In the genomic region with DNA sequence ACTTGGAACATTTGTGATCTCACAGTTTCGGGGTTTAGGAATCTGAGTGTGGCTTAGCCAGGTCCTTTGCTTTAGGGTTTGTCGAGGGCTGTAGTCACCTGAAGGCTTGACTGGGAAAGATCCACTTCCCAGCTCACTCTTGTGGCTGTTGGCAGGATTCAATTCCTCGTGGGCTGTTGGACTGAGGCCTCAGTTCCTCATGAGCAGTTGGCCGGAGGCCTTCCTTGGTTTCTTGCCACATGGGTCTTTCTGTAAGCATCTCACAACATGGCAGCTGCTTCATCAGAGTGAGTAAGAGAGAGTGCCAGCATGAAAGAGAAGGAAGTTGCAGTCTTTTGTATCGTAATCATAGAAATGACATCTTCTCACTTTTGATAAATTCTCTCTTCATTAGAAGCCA, we compare ENCODE assay signal across 20 cellular contexts. TPM values are rescaled to one million over a fixed set of nuclear protein-coding genes. Genes with fewer than 3 reads are reported as not detected.
A peak's percentile ranks its signal among the peaks of the same experiment; 100 is the strongest.
DNase-seq lines count a peak whose midpoint lies in the region; ATAC-seq and TF ChIP-seq lines count a peak whose summit lies in the region.
"Had no signal": no experiment of that assay in that cellular context is flagged by ENCODE, and none has a peak within 500 bp of the region (broad histone marks: within the 10 kb centered on the region; RNA-seq: fewer than 3 reads in every experiment).

No MANE protein-coding gene starts in this region.

- H2AFZ ChIP-seq in osteoblast (ENCODE audit: low read length) = no peak overlapping the region

- no peaks in the 10 kb centered on the region for H3K4me1 ChIP-seq in osteoblast (ENCODE audit: insufficient read depth, low read length)
- H3K4me1 ChIP-seq in upper lobe of right lung = no peaks in the 10 kb centered on the region
- H3K4me1 ChIP-seq: foreskin keratinocyte, thyroid gland had no signal

- no peak overlapping the region for H3K4me2 ChIP-seq in osteoblast (ENCODE audit: insufficient read depth, low read length)
- H3K4me2 ChIP-seq: BLaER1 treated with 17β-estradiol and CSF1 and Interleukin-3, amounts not matched to agents 10 nM and 100 nM had no signal

- TF ChIP-seq CTCF in osteoblast (IDR thresholded peaks at IDR 0.05; ENCODE audit: extremely low read depth, low read depth, low read length) = no peak
- no peak for TF ChIP-seq CTCF in upper lobe of right lung (IDR thresholded peaks at IDR 0.05)

- ATAC-seq in upper lobe of right lung (no peak), esophagus mucosa (no peak), HG03457 (IDR thresholded peaks at IDR 0.05; ENCODE audit: unreplicated experiment) (no peak)
- ATAC-seq: activated CD8-positive, alpha-beta T cell treated with anti-CD3 and anti-CD28 coated beads, Interleukin-2, amount 10 ng/mL, durations not matched to agents 7 days and 5 days; activated T-helper 17 cell treated with anti-CD3 and anti-CD28 coated beads, Interleukin-2, amount 50 U/mL, for 72 hours; foreskin keratinocyte had no signal

- H4K20me1 ChIP-seq in osteoblast (ENCODE audit: insufficient read depth, low read length) = no peaks in the 10 kb centered on the region

- peak overlapping the region; percentile 36 for H3K27ac ChIP-seq in osteoblast (ENCODE audit: low read depth, low read length)
- no peak overlapping the region for H3K27ac ChIP-seq in upper lobe of right lung
- H3K27ac ChIP-seq: BLaER1 treated with 17β-estradiol and CSF1 and Interleukin-3, amounts not matched to agents 10 nM and 100 nM; foreskin keratinocyte; thyroid gland had no signal

- H3K36me3 ChIP-seq in osteoblast (ENCODE audit: insufficient read depth, low read length) = peaks cover 8% of the 10 kb centered on the region
- H3K36me3 ChIP-seq in upper lobe of right lung = peaks cover 7% of the 10 kb centered on the region
- H3K36me3 ChIP-seq: thyroid gland had no signal

- no peaks in the 10 kb centered on the region for H3K27me3 ChIP-seq in osteoblast (ENCODE audit: insufficient read depth, low read length)
- no peaks in the 10 kb centered on the region for H3K27me3 ChIP-seq in upper lobe of right lung
- H3K27me3 ChIP-seq: BLaER1 treated with 17β-estradiol and CSF1 and Interleukin-3, amounts not matched to agents 10 nM and 100 nM; foreskin keratinocyte; thyroid gland had no signal

- no peak overlapping the region for H3K4me3 ChIP-seq in osteoblast (ENCODE audit: insufficient read depth, low read length)
- H3K4me3 ChIP-seq in upper lobe of right lung = no peak overlapping the region
- H3K4me3 ChIP-seq: BLaER1 treated with 17β-estradiol and CSF1 and Interleukin-3, amounts not matched to agents 10 nM and 100 nM; thyroid gland had no signal

- intact Hi-C loops in upper lobe of right lung (cut with DNase I) = no loop called here

- H3K79me2 ChIP-seq in osteoblast (ENCODE audit: insufficient read depth, low read length) = peaks cover 25% of the 10 kb centered on the region

- H3K9me3 ChIP-seq in osteoblast (ENCODE audit: low read depth, low read length) = no peaks in the 10 kb centered on the region
- H3K9me3 ChIP-seq in upper lobe of right lung = no peaks in the 10 kb centered on the region
- H3K9me3 ChIP-seq: BLaER1 treated with 17β-estradiol and CSF1 and Interleukin-3, amounts not matched to agents 10 nM and 100 nM; thyroid gland had no signal

- peak; percentile 12 for DNase-seq in CD1c-positive myeloid dendritic cell (ENCODE audit: extremely low spot score)
- DNase-seq in LHCN-M2 (ENCODE audit: low read depth) = peak; percentile 3
- peak; percentile 76 for DNase-seq in fibroblast of gingiva (ENCODE audit: low read depth)
- DNase-seq in osteoblast (ENCODE audit: insufficient read length, low spot score, missing footprints) = peak; percentile 41
- DNase-seq in upper lobe of right lung = no peak
- DNase-seq in inferior parietal cortex (ENCODE audit: extremely low spot score) = no peak
- DNase-seq: activated B cell treated with CpG ODN at 0.5 μM for 24 hours; activated CD8-positive, alpha-beta T cell treated with anti-CD3 and anti-CD28 coated beads, Interleukin-2, amount 10 ng/mL, durations not matched to agents 7 days and 5 days; DMS53; effector memory CD4-positive, alpha-beta T cell; foreskin keratinocyte; NCI-H146; occipital lobe; stimulated activated CD4-positive, alpha-beta T cell treated with anti-CD3 and anti-CD28 coated beads, Interleukin-4, amount 100 ng/mL, for 24 hours; stimulated activated CD8-positive, alpha-beta memory T cell treated with anti-CD3 and anti-CD28 coated beads, Interleukin-4, amount 100 ng/mL, for 48 hours had no signal

RNA-seq across cellular contexts. Expression of a gene that starts 11.1 kb away (rescaled TPM):
- total RNA-seq in LHCN-M2 (2014; rRNA removed) (8.2 and 8.5 TPM in 2 replicates), osteoblast (5.1 and 10.3 TPM in 2 replicates), upper lobe of right lung (12.1 TPM), esophagus mucosa (8.5 TPM)
- 2.2 TPM for polyA plus RNA-seq in LHCN-M2 (2012)

Comparison
In these comparisons a context has a peak if more than half of its experiments do, and no peak if none do; other contexts are left out.
1. DNase-seq: peak in CD1c-positive myeloid dendritic cell (single experiment), LHCN-M2 (single experiment), fibroblast of gingiva (single experiment) and osteoblast (single experiment); none in upper lobe of right lung (single experiment) and inferior parietal cortex (single experiment).